8 cellular contexts compared by ENCODE assay signal in the genomic region with DNA sequence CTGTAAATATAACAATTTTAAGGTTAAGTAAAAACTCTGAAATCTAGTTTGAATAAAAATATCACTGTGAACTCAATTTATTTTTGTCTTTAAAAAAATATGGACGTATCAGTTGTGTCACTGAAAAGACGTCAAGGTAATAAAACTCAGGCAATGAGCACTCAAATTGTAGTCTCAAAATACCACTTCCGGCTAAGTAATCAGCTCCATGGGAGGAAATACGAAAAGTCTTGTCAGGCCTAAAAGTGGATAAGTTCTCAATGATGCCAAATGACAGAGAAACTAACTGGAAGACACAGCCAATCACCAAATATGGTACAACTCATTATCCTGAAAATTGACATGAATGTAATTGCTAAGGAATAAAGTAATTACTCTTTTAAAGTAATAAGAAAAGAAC. TPM values are rescaled to one million over a fixed set of nuclear protein-coding genes. Genes with fewer than 3 reads are reported as not detected.
"Had no signal": no experiment of that assay in that cellular context is flagged by ENCODE, and none has a peak within 500 bp of the region (broad histone marks: within the 10 kb centered on the region; RNA-seq: fewer than 3 reads in every experiment).

No MANE protein-coding gene starts in this region.

- DNase-seq: GM23248, GOT3, H9, HCEC 1CT had no signal

- FAIRE-seq: H54, HepG2 had no signal

- ATAC-seq: HepG2 had no signal

- H2AFZ ChIP-seq: GM23248 had no signal

- H3K27ac ChIP-seq: GM23248 had no signal

- H3K9ac ChIP-seq: GM23248 had no signal

- H3K4me3 ChIP-seq: GM23248 had no signal

RNA-seq across cellular contexts. Expression of a gene that starts 0.7 kb away (rescaled TPM):
- total RNA-seq: GM23248, HepG2, HT-29 had no signal
- polyA plus RNA-seq: GM23248, HepG2, IgD-negative memory B cell had no signal
